In the genomic region with DNA sequence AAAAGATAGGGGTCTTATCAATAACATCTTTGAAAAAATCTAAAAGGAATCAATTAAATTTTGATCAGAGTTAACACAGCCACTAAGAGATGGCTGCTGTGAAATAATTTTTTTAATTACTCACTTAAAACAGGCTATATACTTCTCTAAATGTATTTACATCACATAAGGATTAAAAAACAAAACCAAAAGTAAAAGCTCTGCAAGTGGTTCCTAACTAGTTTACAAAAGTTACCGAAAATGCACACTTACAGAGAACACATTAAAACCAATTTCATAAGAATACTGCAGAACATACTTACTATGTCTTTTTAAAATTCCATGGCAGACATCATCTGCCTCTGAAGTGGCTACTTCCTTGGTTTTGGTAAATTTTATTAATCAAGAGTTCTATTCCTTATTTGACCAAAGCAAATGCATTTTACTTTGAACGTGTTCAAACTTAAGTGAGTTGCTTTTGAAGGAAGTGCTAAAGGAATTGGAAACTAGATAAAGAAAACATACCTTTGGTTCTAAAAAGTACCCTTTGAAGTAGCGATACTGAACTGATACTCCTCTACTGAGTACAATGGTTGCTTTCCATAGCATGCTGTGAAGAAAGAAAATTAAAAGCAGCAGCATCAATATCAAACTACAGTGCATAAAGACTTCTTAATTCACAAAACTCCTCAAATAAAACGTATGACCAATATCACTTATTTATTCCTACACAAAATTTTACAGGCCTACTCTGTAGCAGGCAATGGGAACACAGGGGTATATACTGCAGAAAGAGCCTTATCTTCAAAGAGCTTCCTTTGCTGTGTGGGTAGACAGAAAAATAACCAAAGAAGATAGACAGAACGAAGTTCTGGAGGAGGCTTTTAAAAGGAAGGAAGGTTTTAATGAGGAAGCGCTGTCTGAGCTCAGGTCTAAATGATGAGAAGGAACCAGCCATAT, we compare ENCODE assay signal across 15 cellular contexts. TPM values are rescaled to one million over a fixed set of nuclear protein-coding genes. Genes with fewer than 3 reads are reported as not detected.
DNase-seq lines count a peak whose midpoint lies in the region; ATAC-seq, FAIRE-seq and TF ChIP-seq lines count a peak whose summit lies in the region.
"Had no signal": no experiment of that assay in that cellular context is flagged by ENCODE, and none has a peak within 500 bp of the region (broad histone marks: within the 10 kb centered on the region; RNA-seq: fewer than 3 reads in every experiment).

No MANE protein-coding gene starts in this region.

- no peak for TF ChIP-seq CTCF in DOHH2 (IDR thresholded peaks at IDR 0.05; ENCODE audit: low read depth, low read length, poor library complexity, severe bottlenecking)

- no peaks in the 10 kb centered on the region for H4K20me1 ChIP-seq in DOHH2 (ENCODE audit: control insufficient read depth, insufficient read depth, low read depth, low read length)

- H3K36me3 ChIP-seq in DOHH2 (ENCODE audit: control insufficient read depth, low read length) (peaks cover 82% of the 10 kb centered on the region), mucosa of rectum (ENCODE audit: control insufficient read depth in 2 of 2, insufficient read depth in 2 of 2, low read length in 2 of 2) (peaks cover 37 to 45% of the 10 kb centered on the region in 2 donors)

- H3K9me3 ChIP-seq in DOHH2 (ENCODE audit: control insufficient read depth, insufficient read depth, low read length): no peaks in the 10 kb centered on the region
- H3K9me3 ChIP-seq in mucosa of rectum (ENCODE audit: control insufficient read depth in 2 of 2, low read length in 2 of 2): no peaks in the 10 kb centered on the region
- H3K9me3 ChIP-seq: testis had no signal

- H3K9me2 ChIP-seq in DOHH2 (replicated peaks; ENCODE audit: control insufficient read depth, low read length): no peaks in the 10 kb centered on the region

- H3K4me3 Mint-ChIP-seq in activated CD8-positive, alpha-beta T cell treated with anti-CD3 and anti-CD28 coated beads, Interleukin-2, amount 10 ng/mL, durations not matched to agents 7 days and 5 days: peak overlapping the region; percentile 65

- peak overlapping the region in 1 of 2 donors; percentile 17 for H3K9ac ChIP-seq in mucosa of rectum (ENCODE audit: low read depth in 1 of 2, low read length in 2 of 2)

- H3K27ac Mint-ChIP-seq in activated CD8-positive, alpha-beta T cell treated with anti-CD3 and anti-CD28 coated beads, Interleukin-2, amount 10 ng/mL, durations not matched to agents 7 days and 5 days: peak overlapping the region; percentile 93

- H3K9me3 Mint-ChIP-seq in activated CD8-positive, alpha-beta T cell treated with anti-CD3 and anti-CD28 coated beads, Interleukin-2, amount 10 ng/mL, durations not matched to agents 7 days and 5 days (ENCODE audit: insufficient read depth): no peaks in the 10 kb centered on the region

- H3K4me1 ChIP-seq in DOHH2 (ENCODE audit: control insufficient read depth, low read length) (peaks cover 98% of the 10 kb centered on the region), mucosa of rectum (ENCODE audit: control insufficient read depth in 2 of 2, insufficient read depth in 2 of 2, low read length in 2 of 2) (no peaks in the 10 kb centered on the region)

- peak overlapping the region; percentile 92 for H3K27ac ChIP-seq in DOHH2 (ENCODE audit: low read depth, low read length)
- H3K27ac ChIP-seq in mucosa of rectum (ENCODE audit: low read depth in 2 of 2, low read length in 2 of 2): peak overlapping the region; percentile 33 to 42
- H3K27ac ChIP-seq: brain microvascular endothelial cell, C4-2B, testis had no signal

- peak overlapping the region; percentile 87 for H3K4me2 ChIP-seq in DOHH2 (ENCODE audit: low read length)

- H3F3A ChIP-seq in DOHH2 (ENCODE audit: control insufficient read depth, insufficient read depth): peaks cover 49% of the 10 kb centered on the region

- no peaks in the 10 kb centered on the region for H3K27me3 Mint-ChIP-seq in activated CD8-positive, alpha-beta T cell treated with anti-CD3 and anti-CD28 coated beads, Interleukin-2, amount 10 ng/mL, durations not matched to agents 7 days and 5 days (ENCODE audit: low read depth)

- no peaks in the 10 kb centered on the region for H3K27me3 ChIP-seq in DOHH2 (ENCODE audit: control insufficient read depth, low read length)
- no peaks in the 10 kb centered on the region for H3K27me3 ChIP-seq in mucosa of rectum (ENCODE audit: control insufficient read depth in 2 of 2, insufficient read depth in 2 of 2, low read length in 2 of 2)
- H3K27me3 ChIP-seq: brain microvascular endothelial cell, testis had no signal

- peaks cover 52% of the 10 kb centered on the region for H3K36me3 Mint-ChIP-seq in activated CD8-positive, alpha-beta T cell treated with anti-CD3 and anti-CD28 coated beads, Interleukin-2, amount 10 ng/mL, durations not matched to agents 7 days and 5 days (ENCODE audit: low read depth)

- no peak for TF ChIP-seq POLR2A in H54 (IDR thresholded peaks at IDR 0.05; ENCODE audit: low read depth, low read length)

- FAIRE-seq in H54 (lab: Jason Lieb, UNC): peak; percentile 78
- FAIRE-seq: endothelial cell of umbilical vein had no signal

- H3K4me3 ChIP-seq in DOHH2 (ENCODE audit: low read length): peak overlapping the region; percentile 66
- peak overlapping the region in 1 of 2 donors; percentile 46 for H3K4me3 ChIP-seq in mucosa of rectum (ENCODE audit: low read length in 2 of 2)
- H3K4me3 ChIP-seq: skin epidermis, testis had no signal

- POLR2A ChIA-PET in activated CD8-positive, alpha-beta T cell treated with anti-CD3 and anti-CD28 coated beads, Interleukin-2, amount 10 ng/mL, durations not matched to agents 7 days and 5 days (lab: Charles Lee): interaction anchor here (0.6 to 3.1 kb wide), 5 partner anchors 10 to 157 kb away, joined by 3 to 20 read pairs (median 4); partner anchors contain the start of gene SHLD1

- DNase-seq in H54 (ENCODE audit: insufficient read length, low spot score) (no peak), NCI-H1092 treated with DMSO at 0.1 percent for 48 hours (lab: John Stamatoyannopoulos, UW) (no peak), NCI-H510A (lab: John Stamatoyannopoulos, UW) (no peak), AML-193 (lab: John Stamatoyannopoulos, UW) (no peak), NCI-H187 (lab: John Stamatoyannopoulos, UW) (no peak)
- no peak for DNase-seq in activated CD8-positive, alpha-beta T cell treated with anti-CD3 and anti-CD28 coated beads, Interleukin-2, amount 10 ng/mL, durations not matched to agents 7 days and 5 days
- DNase-seq: activated CD8-positive, alpha-beta memory T cell treated with anti-CD3 and anti-CD28 coated beads, Interleukin-2, amount 50 U/mL, for 48 hours; brain microvascular endothelial cell; Right ventricle myocardium superior; testis had no signal

- H3K79me2 ChIP-seq in DOHH2 (ENCODE audit: control insufficient read depth, low read length): peaks cover 88% of the 10 kb centered on the region

- peaks cover 63% of the 10 kb centered on the region for H3K4me1 Mint-ChIP-seq in activated CD8-positive, alpha-beta T cell treated with anti-CD3 and anti-CD28 coated beads, Interleukin-2, amount 10 ng/mL, durations not matched to agents 7 days and 5 days (ENCODE audit: low read depth)

- CTCF ChIA-PET in activated CD8-positive, alpha-beta T cell treated with anti-CD3 and anti-CD28 coated beads, Interleukin-2, amount 10 ng/mL, durations not matched to agents 7 days and 5 days (lab: Charles Lee): interaction anchor here (0.5 to 6.4 kb wide), 11 partner anchors 12 to 253 kb away, joined by 3 to 29 read pairs (median 7); no protein-coding TSS in a partner anchor

- peak; percentile 76 for ATAC-seq in activated CD8-positive, alpha-beta T cell treated with anti-CD3 and anti-CD28 coated beads, Interleukin-2, amount 10 ng/mL, durations not matched to agents 7 days and 5 days

RNA-seq across cellular contexts. Expression of gene GPCPD1, which starts 17.7 kb away (rescaled TPM):
- total RNA-seq in activated CD8-positive, alpha-beta T cell treated with anti-CD3 and anti-CD28 coated beads, Interleukin-2, amount 10 ng/mL, durations not matched to agents 7 days and 5 days: 10 to 100 TPM; 22.5 to 31.2 TPM
